In genomic region chr17:18315498-18316360, GRCh38 we compare ENCODE assay signal across 6 cellular contexts. TPM values are rescaled to one million over a fixed set of nuclear protein-coding genes. Genes with fewer than 3 reads are reported as not detected.
DNase-seq lines count a peak whose midpoint lies in the region; ATAC-seq and TF ChIP-seq lines count a peak whose summit lies in the region.

No MANE protein-coding gene starts in this region.

- intact Hi-C loops in testis (cut with DNase I; ENCODE audit: low total_unique reads), result no loop called here

- no peaks in the 10 kb centered on the region for H3K27me3 ChIP-seq in testis

- no peak for TF ChIP-seq POLR2A in testis (IDR thresholded peaks at IDR 0.05)

- H3K9me3 ChIP-seq in testis, result no peaks in the 10 kb centered on the region

- POLR2A ChIA-PET in RWPE1 (lab: Yijun Ruan, JAX; ENCODE audit: low non-redundant PET), result no interaction called here

- H3K4me1 ChIP-seq in testis, result peaks cover 56% of the 10 kb centered on the region

- CTCF ChIA-PET in RWPE1 (lab: Yijun Ruan, JAX), result interaction anchor here (0.6 kb wide), 1 partner anchor 47 kb away, joined by 7 read pairs; no protein-coding TSS in a partner anchor

- WGBS in testis, 2 donors, result 18 to 25% methylated on average over 24 to 37 of the region's 37 CpGs

- ATAC-seq in GM18519 (IDR thresholded peaks at IDR 0.05; ENCODE audit: low FRiP score, unreplicated experiment) (peak; percentile 2), HG03135 (IDR thresholded peaks at IDR 0.05; ENCODE audit: unreplicated experiment) (no peak)

- H3K4me3 ChIP-seq in fibroblast of the aortic adventitia (ENCODE audit: low read depth, low read length), result peak overlapping the region; percentile 71
- peak overlapping the region; percentile 73 to 92 for H3K4me3 ChIP-seq in testis

- DNase-seq in RWPE1 (ENCODE audit: low spot score) (peak; percentile 9), fibroblast of the aortic adventitia (ENCODE audit: low read depth) (no peak), testis (no peak)
- DNase-seq in stimulated activated CD4-positive, alpha-beta T cell treated with anti-CD3 and anti-CD28 coated beads, Interleukin-4, amount 100 ng/mL, for 24 hours, result no peak

- TF ChIP-seq CTCF in RWPE1 (conservative IDR thresholded peaks at IDR 0.05; ENCODE audit: low read depth), result no peak
- TF ChIP-seq CTCF in fibroblast of the aortic adventitia (IDR thresholded peaks at IDR 0.05; ENCODE audit: insufficient read depth, low read length), result no peak
- TF ChIP-seq CTCF in testis (IDR thresholded peaks at IDR 0.05), result no peak

- peak overlapping the region; percentile 87 for H3K27ac ChIP-seq in RWPE1
- peak overlapping the region; percentile 85 to 86 for H3K27ac ChIP-seq in testis

- H3K36me3 ChIP-seq in testis (ENCODE audit: low read depth, missing control alignments), result no peaks in the 10 kb centered on the region

RNA-seq across cellular contexts. Expression of gene SMCR8, which starts 0.6 kb away (rescaled TPM):
- total RNA-seq in fibroblast of the aortic adventitia (ENCODE audit: low replicate concordance) (9.2 and 17.3 TPM in 2 replicates), testis (10 to 100 TPM; 25.0 to 27.7 TPM)
- 20.3 TPM for polyA plus RNA-seq in testis (ENCODE audit: insufficient read depth, low read depth, low replicate concordance)

RNA-seq across cellular contexts. Expression of gene TOP3A, which starts 0.9 kb away (rescaled TPM):
- total RNA-seq in fibroblast of the aortic adventitia (ENCODE audit: low replicate concordance), result 50.0 and 213 TPM in 2 replicates
- total RNA-seq in testis, result 10 to 100 TPM; 56.9 to 97.9 TPM
- 34.0 TPM for polyA plus RNA-seq in testis (ENCODE audit: insufficient read depth, low read depth, low replicate concordance)

RNA-seq across cellular contexts. Expression of gene SHMT1, which starts 47.6 kb away (rescaled TPM):
- total RNA-seq in fibroblast of the aortic adventitia (ENCODE audit: low replicate concordance) (7.0 and 20.3 TPM in 2 replicates), testis (10 to 100 TPM; 36.4 to 48.1 TPM)
- 45.9 TPM for polyA plus RNA-seq in testis (ENCODE audit: insufficient read depth, low read depth, low replicate concordance)

RNA-seq across cellular contexts. Expression of gene MIEF2, which starts 55.3 kb away (rescaled TPM):
- total RNA-seq in fibroblast of the aortic adventitia (ENCODE audit: low replicate concordance), result 13.2 and 27.6 TPM in 2 replicates
- 10 to 100 TPM; 28.5 to 29.4 TPM for total RNA-seq in testis
- 7.5 TPM for polyA plus RNA-seq in testis (ENCODE audit: insufficient read depth, low read depth, low replicate concordance)

RNA-seq across cellular contexts. Expression of gene FLII, which starts 57.2 kb away (rescaled TPM):
- 214 and 305 TPM in 2 replicates for total RNA-seq in fibroblast of the aortic adventitia (ENCODE audit: low replicate concordance)
- total RNA-seq in testis, result 100 to 1,000 TPM; 317 to 351 TPM
- polyA plus RNA-seq in testis (ENCODE audit: insufficient read depth, low read depth, low replicate concordance), result 383 TPM
